In the genomic region with DNA sequence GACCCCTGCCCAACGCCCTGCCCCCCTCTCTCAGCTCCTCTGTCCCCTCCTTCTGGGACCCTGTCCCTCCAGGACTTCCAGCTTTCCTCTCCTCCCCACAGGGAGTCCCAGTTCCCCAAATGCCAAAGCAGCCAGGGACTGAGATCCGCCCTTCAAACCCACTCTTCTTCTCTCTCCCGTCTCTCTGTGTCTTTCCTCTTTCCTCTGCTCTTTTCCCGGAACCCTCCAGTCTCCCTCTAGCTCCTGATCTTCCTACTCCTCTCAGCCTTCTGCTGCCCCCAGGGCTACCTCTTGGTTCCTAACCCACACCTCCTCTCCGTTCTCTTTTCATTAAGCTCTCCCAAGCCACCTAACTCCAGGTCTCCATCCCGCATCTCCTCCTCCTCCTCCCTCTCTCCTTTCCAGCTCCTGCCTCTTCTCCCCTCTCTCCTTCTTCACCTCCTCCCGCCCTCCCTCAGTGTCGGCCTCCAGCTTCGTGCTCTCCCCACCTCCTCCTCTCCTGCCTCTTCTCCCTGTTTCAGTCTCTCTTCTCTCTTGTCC, we compare ENCODE assay signal across 9 cellular contexts. TPM values are rescaled to one million over a fixed set of nuclear protein-coding genes. Genes with fewer than 3 reads are reported as not detected.
DNase-seq lines count a peak whose midpoint lies in the region; ATAC-seq, FAIRE-seq and TF ChIP-seq lines count a peak whose summit lies in the region.
"Had no signal": no experiment of that assay in that cellular context is flagged by ENCODE, and none has a peak within 500 bp of the region (broad histone marks: within the 10 kb centered on the region; RNA-seq: fewer than 3 reads in every experiment).

Gene CA11, minus strand, starts transcription at position 536 of the 540 bp plus-strand sequence. CDS start 555 bp downstream, outside the sequence.

- no peaks in the 10 kb centered on the region for H3K36me3 ChIP-seq in pancreas

- no peak for FAIRE-seq in pancreas (lab: Jason Lieb, UNC)

- peaks cover 0 to 3% (median 0%) of the 10 kb centered on the region in 3 donors for H3K4me1 ChIP-seq in pancreas

- no peaks in the 10 kb centered on the region for H3K27me3 ChIP-seq in pancreas

- peak within 1 kb of the TSS; percentile 86 for H3K27ac ChIP-seq in VCaP
- H3K27ac ChIP-seq in pancreas: peak within 1 kb of the TSS; percentile 56 to 86 (median 79)
- H3K27ac ChIP-seq: epithelial cell of prostate had no signal

- H3K36me3 Mint-ChIP-seq in activated naive CD4-positive, alpha-beta T cell treated with anti-CD3 and anti-CD28 coated beads, Interleukin-2, amount 10 ng/mL, durations not matched to agents 7 days and 5 days: no peaks in the 10 kb centered on the region

- H3K27me3 Mint-ChIP-seq in activated naive CD4-positive, alpha-beta T cell treated with anti-CD3 and anti-CD28 coated beads, Interleukin-2, amount 10 ng/mL, durations not matched to agents 7 days and 5 days: peaks cover 16% of the 10 kb centered on the region

- intact Hi-C loops in pancreas (cut with DNase I): loop anchor here in 1 of 3 donors (10.0 kb wide), 1 partner anchor 199 kb away; no protein-coding TSS in a partner anchor

- H3K4me3 Mint-ChIP-seq in activated naive CD4-positive, alpha-beta T cell treated with anti-CD3 and anti-CD28 coated beads, Interleukin-2, amount 10 ng/mL, durations not matched to agents 7 days and 5 days: peak within 1 kb of the TSS; percentile 75

- DNase-seq in activated naive CD4-positive, alpha-beta T cell treated with anti-CD3 and anti-CD28 coated beads, Interleukin-2, amount 10 ng/mL, durations not matched to agents 7 days and 5 days: no peak
- DNase-seq in activated naive CD4-positive, alpha-beta T cell (lab: John Stamatoyannopoulos, UW): no peak
- DNase-seq in glomerular visceral epithelial cell (ENCODE audit: extremely low spot score) (peak; percentile 50), pancreas (no peak), HCEC 1CT (no peak)
- DNase-seq in stimulated activated naive CD4-positive, alpha-beta T cell (lab: John Stamatoyannopoulos, UW): no peak

- H3K9me3 Mint-ChIP-seq in activated naive CD4-positive, alpha-beta T cell treated with anti-CD3 and anti-CD28 coated beads, Interleukin-2, amount 10 ng/mL, durations not matched to agents 7 days and 5 days: no peaks in the 10 kb centered on the region

- CTCF ChIA-PET in activated naive CD4-positive, alpha-beta T cell treated with anti-CD3 and anti-CD28 coated beads, Interleukin-2, amount 10 ng/mL, durations not matched to agents 7 days and 5 days (lab: Charles Lee): interaction anchor here (0.6 to 3.4 kb wide), 15 partner anchors 11 to 254 kb away, joined by 3 to 31 read pairs (median 4); partner anchors contain the start of genes HSD17B14 and NUCB1

- peaks cover 53% of the 10 kb centered on the region for H3K4me1 Mint-ChIP-seq in activated naive CD4-positive, alpha-beta T cell treated with anti-CD3 and anti-CD28 coated beads, Interleukin-2, amount 10 ng/mL, durations not matched to agents 7 days and 5 days

- peak within 1 kb of the TSS; percentile 15 to 52 (median 36) for H3K4me3 ChIP-seq in pancreas

- no peaks in the 10 kb centered on the region for H3K9me3 ChIP-seq in pancreas

- H3K27ac Mint-ChIP-seq in activated naive CD4-positive, alpha-beta T cell treated with anti-CD3 and anti-CD28 coated beads, Interleukin-2, amount 10 ng/mL, durations not matched to agents 7 days and 5 days: peak within 1 kb of the TSS; percentile 81

- WGBS in pancreas, 2 donors: 0 to 1% methylated on average over 9 of the region's 9 CpGs

- TF ChIP-seq CTCF in VCaP (conservative IDR thresholded peaks at IDR 0.05) (no peak), pancreas (IDR thresholded peaks at IDR 0.05) (no peak)

- ATAC-seq in pancreas (peak in 3 of 4 donors; percentile 8 to 39 (median 14)), GM19455 (IDR thresholded peaks at IDR 0.05; ENCODE audit: unreplicated experiment) (no peak)

RNA-seq across cellular contexts. Expression of gene CA11, which starts in this region (rescaled TPM):
- 1 to 10 TPM; 2.6 to 6.2 (median 4.5) TPM for total RNA-seq in pancreas
- polyA plus RNA-seq in pancreas: 10 to 100 TPM; 10.2 to 15.2 TPM
